Comparison of ENCODE assay signal across 18 cellular contexts in genomic region chr5:62312036-62312435, GRCh38. TPM values are rescaled to one million over a fixed set of nuclear protein-coding genes. Genes with fewer than 3 reads are reported as not detected.
DNase-seq lines count a peak whose midpoint lies in the region; ATAC-seq and TF ChIP-seq lines count a peak whose summit lies in the region.
"Had no signal": no experiment of that assay in that cellular context is flagged by ENCODE, and none has a peak within 500 bp of the region (broad histone marks: within the 10 kb centered on the region; RNA-seq: fewer than 3 reads in every experiment).

No MANE protein-coding gene starts in this region.

- H3K4me2 ChIP-seq in OCI-LY1 (ENCODE audit: low read length) = peak overlapping the region; percentile 4; the same call in 1 of the 2 replicates

- peaks cover 3% of the 10 kb centered on the region; the same call in 1 of the 2 replicates for H4K20me1 ChIP-seq in OCI-LY1 (ENCODE audit: insufficient read depth, low read length)

- no peak overlapping the region for H3K9ac ChIP-seq in OCI-LY1 (ENCODE audit: low read length)

- H3K36me3 Mint-ChIP-seq in activated CD4-positive, alpha-beta T cell treated with anti-CD3 and anti-CD28 coated beads, Interleukin-2, amount 10 ng/mL, durations not matched to agents 24 days and 14 days (ENCODE audit: low read depth) = peaks cover 67% of the 10 kb centered on the region
- H3K36me3 Mint-ChIP-seq in central memory CD8-positive, alpha-beta T cell (ENCODE audit: insufficient read depth) = peaks cover 30% of the 10 kb centered on the region
- peaks cover 27% of the 10 kb centered on the region for H3K36me3 Mint-ChIP-seq in nephron progenitor cell (ENCODE audit: low read depth)

- no peaks in the 10 kb centered on the region for H3K9me2 ChIP-seq in OCI-LY1 (ENCODE audit: low read depth, low read length)

- no peaks in the 10 kb centered on the region for H3K9me3 ChIP-seq in OCI-LY1 (ENCODE audit: low read length)
- H3K9me3 ChIP-seq in lower lobe of right lung = no peaks in the 10 kb centered on the region
- H3K9me3 ChIP-seq: mucosa of descending colon, ovary had no signal

- no peaks in the 10 kb centered on the region for H3K27me3 ChIP-seq in OCI-LY1 (ENCODE audit: insufficient read depth, low read length)
- no peaks in the 10 kb centered on the region for H3K27me3 ChIP-seq in lower lobe of right lung (ENCODE audit: low read depth)
- H3K27me3 ChIP-seq: ovary had no signal

- ATAC-seq in central memory CD8-positive, alpha-beta T cell (replicated peaks; ENCODE audit: extremely low read depth, poor library complexity, severe bottlenecking) = no peak
- no peak for ATAC-seq in lower lobe of right lung

- H3K4me3 ChIP-seq in OCI-LY1 (ENCODE audit: low read depth, low read length, poor library complexity, severe bottlenecking) (no peak overlapping the region), lower lobe of right lung (no peak overlapping the region)
- H3K4me3 ChIP-seq: mucosa of descending colon, ovary had no signal

- intact Hi-C loops in activated CD4-positive, alpha-beta T cell treated with anti-CD3 and anti-CD28 coated beads, Interleukin-2, amount 10 ng/mL, durations not matched to agents 24 days and 14 days (cut with micrococcal nuclease) = loop anchor here (2.0 kb wide), 1 partner anchor 15 kb away; no protein-coding TSS in a partner anchor
- intact Hi-C loops in lower lobe of right lung (cut with DNase I) = no loop called here

- H3K4me1 Mint-ChIP-seq in activated CD4-positive, alpha-beta T cell treated with anti-CD3 and anti-CD28 coated beads, Interleukin-2, amount 10 ng/mL, durations not matched to agents 24 days and 14 days = peaks cover 70% of the 10 kb centered on the region
- H3K4me1 Mint-ChIP-seq in central memory CD8-positive, alpha-beta T cell = peaks cover 84% of the 10 kb centered on the region
- peaks cover 53% of the 10 kb centered on the region for H3K4me1 Mint-ChIP-seq in nephron progenitor cell

- H3K27ac Mint-ChIP-seq in activated CD4-positive, alpha-beta T cell treated with anti-CD3 and anti-CD28 coated beads, Interleukin-2, amount 10 ng/mL, durations not matched to agents 24 days and 14 days = peak overlapping the region; percentile 61
- peak overlapping the region; percentile 82 for H3K27ac Mint-ChIP-seq in central memory CD8-positive, alpha-beta T cell (ENCODE audit: low read depth)
- peak overlapping the region; percentile 36 for H3K27ac Mint-ChIP-seq in nephron progenitor cell
- H3K27ac Mint-ChIP-seq: activated naive CD8-positive, alpha-beta T cell treated with anti-CD3 and anti-CD28 coated beads, Interleukin-2, amount 10 ng/mL, durations not matched to agents 7 days and 5 days had no signal

- H3F3A ChIP-seq in OCI-LY1 (ENCODE audit: insufficient read depth, low read length) = no peaks in the 10 kb centered on the region

- peaks cover 98% of the 10 kb centered on the region for H3K79me2 ChIP-seq in OCI-LY1 (ENCODE audit: insufficient read depth, low read length)

- no peaks in the 10 kb centered on the region for H3K9me3 Mint-ChIP-seq in activated CD4-positive, alpha-beta T cell treated with anti-CD3 and anti-CD28 coated beads, Interleukin-2, amount 10 ng/mL, durations not matched to agents 24 days and 14 days
- H3K9me3 Mint-ChIP-seq in central memory CD8-positive, alpha-beta T cell = no peaks in the 10 kb centered on the region
- no peaks in the 10 kb centered on the region for H3K9me3 Mint-ChIP-seq in nephron progenitor cell
- H3K9me3 Mint-ChIP-seq: activated naive CD8-positive, alpha-beta T cell treated with anti-CD3 and anti-CD28 coated beads, Interleukin-2, amount 10 ng/mL, durations not matched to agents 7 days and 5 days; H9; IgD-negative memory B cell had no signal

- no peak for TF ChIP-seq CTCF in OCI-LY1 (IDR thresholded peaks at IDR 0.05; ENCODE audit: low read length)
- no peak for TF ChIP-seq CTCF in nephron progenitor cell (IDR thresholded peaks at IDR 0.05)
- TF ChIP-seq CTCF in lower lobe of right lung (IDR thresholded peaks at IDR 0.05) = no peak

- H3K4me1 ChIP-seq in OCI-LY1 (ENCODE audit: insufficient read depth, low read length, severe bottlenecking) (peaks cover 34% of the 10 kb centered on the region), lower lobe of right lung (peaks cover 11% of the 10 kb centered on the region)

- H2AFZ ChIP-seq in OCI-LY1 (ENCODE audit: low read length) = no peak overlapping the region

- peak overlapping the region; percentile 69 for H3K4me3 Mint-ChIP-seq in activated CD4-positive, alpha-beta T cell treated with anti-CD3 and anti-CD28 coated beads, Interleukin-2, amount 10 ng/mL, durations not matched to agents 24 days and 14 days
- peak overlapping the region; percentile 63 for H3K4me3 Mint-ChIP-seq in central memory CD8-positive, alpha-beta T cell
- H3K4me3 Mint-ChIP-seq in nephron progenitor cell = no peak overlapping the region
- H3K4me3 Mint-ChIP-seq: activated naive CD8-positive, alpha-beta T cell treated with anti-CD3 and anti-CD28 coated beads, Interleukin-2, amount 10 ng/mL, durations not matched to agents 7 days and 5 days; H9 had no signal

- no peaks in the 10 kb centered on the region for H3K27me3 Mint-ChIP-seq in activated CD4-positive, alpha-beta T cell treated with anti-CD3 and anti-CD28 coated beads, Interleukin-2, amount 10 ng/mL, durations not matched to agents 24 days and 14 days
- H3K27me3 Mint-ChIP-seq in central memory CD8-positive, alpha-beta T cell = no peaks in the 10 kb centered on the region
- no peaks in the 10 kb centered on the region for H3K27me3 Mint-ChIP-seq in nephron progenitor cell (ENCODE audit: low read depth, poor library complexity)
- H3K27me3 Mint-ChIP-seq: activated naive CD8-positive, alpha-beta T cell treated with anti-CD3 and anti-CD28 coated beads, Interleukin-2, amount 10 ng/mL, durations not matched to agents 7 days and 5 days; IgD-negative memory B cell had no signal

- no peak for DNase-seq in activated CD4-positive, alpha-beta T cell treated with anti-CD3 and anti-CD28 coated beads, Interleukin-2, amount 10 ng/mL, durations not matched to agents 24 days and 14 days
- DNase-seq in activated CD4-positive, alpha-beta T cell treated with anti-CD3 and anti-CD28 coated beads, Interleukin-2, amount 50 U/mL, for 48 hours = no peak
- DNase-seq in central memory CD8-positive, alpha-beta T cell (ENCODE audit: low spot score in 2 of 2) = no peak
- DNase-seq in nephron progenitor cell (no peak), lower lobe of right lung (no peak)
- DNase-seq in activated effector memory CD4-positive, alpha-beta T cell treated with anti-CD3 and anti-CD28 coated beads, Interleukin-2, amount 50 U/mL, for 16 hours = no peak
- DNase-seq in stimulated activated CD4-positive, alpha-beta T cell treated with anti-CD3 and anti-CD28 coated beads, Interleukin-2, amount 100 ng/mL, for 24 hours = no peak
- DNase-seq: activated CD8-positive, alpha-beta memory T cell treated with anti-CD3 and anti-CD28 coated beads for 24 hours; activated naive CD8-positive, alpha-beta T cell treated with anti-CD3 and anti-CD28 coated beads, Interleukin-2, amount 10 ng/mL, durations not matched to agents 7 days and 5 days; H9; kidney glomerular epithelial cell; mucosa of descending colon; NCI-H1417; ovary; SHP77; T1000 had no signal

- H3K36me3 ChIP-seq in OCI-LY1 (ENCODE audit: insufficient read depth, low read length) (peaks cover 40% of the 10 kb centered on the region), lower lobe of right lung (no peaks in the 10 kb centered on the region)
- H3K36me3 ChIP-seq: ovary had no signal

- no peak overlapping the region for H3K27ac ChIP-seq in OCI-LY1 (ENCODE audit: low read depth, low read length, poor library complexity, severe bottlenecking)
- H3K27ac ChIP-seq in lower lobe of right lung = no peak overlapping the region
- H3K27ac ChIP-seq: ovary had no signal

RNA-seq across cellular contexts. Expression of gene KIF2A, which starts 6.0 kb away (rescaled TPM):
- 238 and 244 TPM in 2 replicates for total RNA-seq in activated CD4-positive, alpha-beta T cell treated with anti-CD3 and anti-CD28 coated beads, Interleukin-2, amount 10 ng/mL, durations not matched to agents 24 days and 14 days
- total RNA-seq in lower lobe of right lung = 23.5 TPM
